In genomic region chr10:113844091-113844490, GRCh38 we compare ENCODE assay signal across 2 cellular contexts.
TF ChIP-seq lines count a peak whose summit lies in the region.

No MANE protein-coding gene starts in this region.

TF ChIP-seq in endothelial cell of umbilical vein, 7 proteins besides CTCF, POLR2A, EP300 and RAD21:
- no peak for TF ChIP-seq JUN (IDR thresholded peaks at IDR 0.05; ENCODE audit: borderline replicate concordance, insufficient read depth, insufficient read length, low read depth)
- TF ChIP-seq GATA2 (IDR thresholded peaks at IDR 0.05; ENCODE audit: insufficient read depth, insufficient read length, low read depth, low read length), result no peak
- TF ChIP-seq EZH2 (IDR thresholded peaks at IDR 0.05; ENCODE audit: borderline replicate concordance, low read depth, low read length, severe bottlenecking), result no peak
- TF ChIP-seq POLR2AphosphoS5 (IDR thresholded peaks at IDR 0.05; ENCODE audit: insufficient read depth, low read depth, low read length), result no peak
- no peak for TF ChIP-seq MYC (IDR thresholded peaks at IDR 0.05; ENCODE audit: low read depth, low read length)
- no peak for TF ChIP-seq MAX (IDR thresholded peaks at IDR 0.05; ENCODE audit: insufficient read depth, insufficient read length)
- TF ChIP-seq FOS (IDR thresholded peaks at IDR 0.05; ENCODE audit: borderline replicate concordance, insufficient read depth, low read length), result no peak

TF ChIP-seq in HEK293T, 16 proteins besides CTCF, POLR2A, EP300 and RAD21:
- no peak for TF ChIP-seq CTBP1 (IDR thresholded peaks at IDR 0.05; ENCODE audit: borderline replicate concordance)
- no peak for TF ChIP-seq SUZ12 (IDR thresholded peaks at IDR 0.05)
- no peak for TF ChIP-seq ARNT (IDR thresholded peaks at IDR 0.05)
- TF ChIP-seq LEF1 (IDR thresholded peaks at IDR 0.05; ENCODE audit: borderline replicate concordance), result no peak
- TF ChIP-seq L3MBTL2 (conservative IDR thresholded peaks at IDR 0.05), result no peak
- no peak for TF ChIP-seq HDGF (IDR thresholded peaks at IDR 0.05; ENCODE audit: borderline replicate concordance)
- no peak for TF ChIP-seq BHLHE40 (IDR thresholded peaks at IDR 0.05; ENCODE audit: borderline replicate concordance)
- TF ChIP-seq FOXK2 (IDR thresholded peaks at IDR 0.05), result no peak
- no peak for TF ChIP-seq TARDBP (IDR thresholded peaks at IDR 0.05)
- TF ChIP-seq ZNF384 (IDR thresholded peaks at IDR 0.05), result no peak
- TF ChIP-seq NFRKB (IDR thresholded peaks at IDR 0.05), result no peak
- no peak for TF ChIP-seq ELF4 (IDR thresholded peaks at IDR 0.05)
- no peak for TF ChIP-seq SP1 (IDR thresholded peaks at IDR 0.05)
- TF ChIP-seq PKNOX1 (IDR thresholded peaks at IDR 0.05), result no peak
- TF ChIP-seq FOXM1 (IDR thresholded peaks at IDR 0.05; ENCODE audit: borderline replicate concordance), result no peak
- TF ChIP-seq FOXA1 (IDR thresholded peaks at IDR 0.05), result no peak
TF ChIP-seq in HEK293T: peak in this region for 0.
